In genomic region chr2:39127973-39128372, GRCh38 we compare ENCODE assay signal across 8 cellular contexts. TPM values are rescaled to one million over a fixed set of nuclear protein-coding genes. Genes with fewer than 3 reads are reported as not detected.
DNase-seq lines count a peak whose midpoint lies in the region; ATAC-seq and TF ChIP-seq lines count a peak whose summit lies in the region.

No MANE protein-coding gene starts in this region.

- no peak overlapping the region for H3K18ac ChIP-seq in neuronal stem cell (ENCODE audit: low read length)

- TF ChIP-seq CTCF in CD8-positive, alpha-beta T cell (IDR thresholded peaks at IDR 0.05) = no peak
- TF ChIP-seq CTCF in nephron progenitor cell (IDR thresholded peaks at IDR 0.05) = no peak

- no peak overlapping the region for H2BK5ac ChIP-seq in neuronal stem cell (ENCODE audit: low read length)

- no peak overlapping the region for H2BK120ac ChIP-seq in neuronal stem cell (ENCODE audit: low read depth, low read length)

- peaks cover 4% of the 10 kb centered on the region for H3K36me3 Mint-ChIP-seq in CD8-positive, alpha-beta T cell
- no peaks in the 10 kb centered on the region for H3K36me3 Mint-ChIP-seq in IgD-negative memory B cell
- no peaks in the 10 kb centered on the region for H3K36me3 Mint-ChIP-seq in nephron progenitor cell (ENCODE audit: low read depth)

- no peak overlapping the region for H3K4me2 ChIP-seq in neuronal stem cell (ENCODE audit: insufficient read depth, low read length, poor library complexity, severe bottlenecking)

- CTCF ChIA-PET in CD8-positive, alpha-beta T cell (lab: Charles Lee) = interaction anchor here (1.0 to 13.6 kb wide), 3 partner anchors 9 to 99 kb away, joined by 3 to 219 read pairs (median 3); no protein-coding TSS in a partner anchor

- no peak overlapping the region for H4K91ac ChIP-seq in neuronal stem cell (ENCODE audit: low read depth, low read length, poor library complexity)

- intact Hi-C loops in CD8-positive, alpha-beta T cell (cut with DNase I, micrococcal nuclease) = loop anchor here (5.0 to 10.0 kb wide), 2 partner anchors 523 to 751 kb away; partner anchors contain the start of genes HNRNPLL (in 2 of the 2) and ATL2 (in 1 of the 2)

- WGBS in neuronal stem cell (ENCODE audit: extremely low coverage in 2 of 2, insufficient read length in 2 of 2, insufficient replicate concordance in 1 of 2), 2 donors = no CpG with 5 or more reads among the region's 1 CpG

- H3K4me3 ChIP-seq in CD8-positive, alpha-beta T cell (ENCODE audit: low read depth, low read length) = no peak overlapping the region
- H3K4me3 ChIP-seq in neuronal stem cell (ENCODE audit: low read length in 2 of 2) = no peak overlapping the region

- peak overlapping the region; percentile 27 for H3K4me3 Mint-ChIP-seq in CD8-positive, alpha-beta T cell
- peak overlapping the region; percentile 44 to 70 (median 56) for H3K4me3 Mint-ChIP-seq in IgD-negative memory B cell
- H3K4me3 Mint-ChIP-seq in nephron progenitor cell = no peak overlapping the region

- H3K23ac ChIP-seq in neuronal stem cell (ENCODE audit: low read depth, low read length, poor library complexity) = no peak overlapping the region

- peaks cover 53% of the 10 kb centered on the region for H3K4me1 Mint-ChIP-seq in CD8-positive, alpha-beta T cell (ENCODE audit: low read depth)
- H3K4me1 Mint-ChIP-seq in IgD-negative memory B cell (peaks cover 31 to 39% (median 37%) of the 10 kb centered on the region in 3 donors), nephron progenitor cell (peaks cover 38% of the 10 kb centered on the region)

- H4K8ac ChIP-seq in neuronal stem cell (ENCODE audit: low read depth, low read length) = no peak overlapping the region

- no peaks in the 10 kb centered on the region for H3K27me3 Mint-ChIP-seq in CD8-positive, alpha-beta T cell (ENCODE audit: low read depth)
- H3K27me3 Mint-ChIP-seq in IgD-negative memory B cell (no peaks in the 10 kb centered on the region), nephron progenitor cell (ENCODE audit: low read depth, poor library complexity) (peaks cover 25% of the 10 kb centered on the region)

- H2AFZ ChIP-seq in neuronal stem cell (ENCODE audit: low read length) = peak overlapping the region; percentile 15

- POLR2A ChIA-PET in CD8-positive, alpha-beta T cell (lab: Charles Lee) = interaction anchor here (1.0 to 4.9 kb wide), 3 partner anchors 8 to 89 kb away, joined by 3 to 22 read pairs (median 16); partner anchors contain the start of gene SOS1

- H3K4me1 ChIP-seq in CD8-positive, alpha-beta T cell (ENCODE audit: insufficient read depth, low read length) = peaks cover 41% of the 10 kb centered on the region
- H3K4me1 ChIP-seq in neuronal stem cell (ENCODE audit: control insufficient read depth in 2 of 2, insufficient read depth in 1 of 2, low read depth in 1 of 2, low read length in 2 of 2) = peaks cover 0 to 6% of the 10 kb centered on the region in 2 donors

- no peak overlapping the region for H2BK15ac ChIP-seq in neuronal stem cell (ENCODE audit: low read length)

- no peak overlapping the region for H2BK12ac ChIP-seq in neuronal stem cell (ENCODE audit: low read length)

- no peak overlapping the region for H3K9ac ChIP-seq in neuronal stem cell (ENCODE audit: low read depth, low read length, poor library complexity)

- no peak overlapping the region for H2AK5ac ChIP-seq in neuronal stem cell (ENCODE audit: low read depth, low read length)

- no peaks in the 10 kb centered on the region for H3K9me3 ChIP-seq in CD8-positive, alpha-beta T cell (ENCODE audit: low read length)
- H3K9me3 ChIP-seq in neuronal stem cell (replicated peaks in 1 of 2; ENCODE audit: control insufficient read depth in 2 of 2, insufficient read depth in 1 of 2, low read depth in 1 of 2, low read length in 2 of 2) = no peaks in the 10 kb centered on the region

- H3K36me3 ChIP-seq in CD8-positive, alpha-beta T cell (ENCODE audit: insufficient read depth, low read length) = no peaks in the 10 kb centered on the region
- H3K36me3 ChIP-seq in neuronal stem cell (replicated peaks in 1 of 2; ENCODE audit: control insufficient read depth in 2 of 2, insufficient read depth in 2 of 2, low read length in 2 of 2) = no peaks in the 10 kb centered on the region

- H3K27ac Mint-ChIP-seq in CD8-positive, alpha-beta T cell = peak overlapping the region; percentile 91
- H3K27ac Mint-ChIP-seq in IgD-negative memory B cell (peak overlapping the region; percentile 29 to 97 (median 44)), nephron progenitor cell (no peak overlapping the region)

- H3K9me3 Mint-ChIP-seq in CD8-positive, alpha-beta T cell = no peaks in the 10 kb centered on the region
- no peaks in the 10 kb centered on the region for H3K9me3 Mint-ChIP-seq in IgD-negative memory B cell
- H3K9me3 Mint-ChIP-seq in nephron progenitor cell = no peaks in the 10 kb centered on the region

- H3K14ac ChIP-seq in neuronal stem cell (ENCODE audit: low read length) = no peak overlapping the region

- H3K27ac ChIP-seq in CD8-positive, alpha-beta T cell (ENCODE audit: low read depth, low read length) = no peak overlapping the region
- no peak overlapping the region for H3K27ac ChIP-seq in neuronal stem cell (replicated peaks; ENCODE audit: low read length)

- H3K4ac ChIP-seq in neuronal stem cell (ENCODE audit: low read length) = no peak overlapping the region

- DNase-seq in CD8-positive, alpha-beta T cell = peak in 6 of 7 experiments; percentile 24 to 61 (median 44)
- DNase-seq in activated T-cell treated with anti-CD3 and anti-CD28 coated beads, Interleukin-2, amount 50 U/mL, for 1 hour = peak; percentile 27
- DNase-seq in neuronal stem cell (ENCODE audit: low spot score) (no peak), COR-L47 (lab: John Stamatoyannopoulos, UW) (no peak), nephron progenitor cell (no peak), HPDE6-E6E7 (ENCODE audit: extremely low spot score) (no peak)

- H3K27me3 ChIP-seq in CD8-positive, alpha-beta T cell (ENCODE audit: insufficient read depth, low read length) = no peaks in the 10 kb centered on the region
- no peaks in the 10 kb centered on the region for H3K27me3 ChIP-seq in neuronal stem cell (ENCODE audit: control insufficient read depth in 3 of 3, insufficient read depth in 3 of 3, low read depth in 1 of 3, low read length in 3 of 3)

- H3K79me1 ChIP-seq in neuronal stem cell (ENCODE audit: low read depth, low read length) = no peaks in the 10 kb centered on the region

- ATAC-seq in CD8-positive, alpha-beta T cell = no peak
- ATAC-seq in GM21447 (IDR thresholded peaks at IDR 0.05; ENCODE audit: unreplicated experiment) = peak; percentile 48

RNA-seq across cellular contexts. Expression of gene SOS1, which starts 7.1 kb away (rescaled TPM):
- total RNA-seq in CD8-positive, alpha-beta T cell = 10 to 100 TPM; 20.2 to 22.8 TPM
- 13.7 TPM for polyA plus RNA-seq in IgD-negative memory B cell
- 29.4 TPM for polyA plus RNA-seq in neuronal stem cell (2013, experiment 1 of 2)
- 32.4 TPM for polyA plus RNA-seq in neuronal stem cell (2013, experiment 2 of 2)

Comparison
In these comparisons a context has a peak if more than half of its experiments do, and no peak if none do; other contexts are left out.
1. DNase-seq: peak in CD8-positive, alpha-beta T cell (6 of 7) and activated T-cell treated with anti-CD3 and anti-CD28 coated beads, Interleukin-2, amount 50 U/mL, for 1 hour (single experiment); none in neuronal stem cell (single experiment), COR-L47 (single experiment), nephron progenitor cell (single experiment) and HPDE6-E6E7 (single experiment).